Comparison of ENCODE assay signal across 9 cellular contexts in genomic region chr7:122137291-122138077, GRCh38.
DNase-seq lines count a peak whose midpoint lies in the region; TF ChIP-seq lines count a peak whose summit lies in the region.
"Had no signal": no experiment of that assay in that cellular context is flagged by ENCODE, and none has a peak within 500 bp of the region (broad histone marks: within the 10 kb centered on the region; RNA-seq: fewer than 3 reads in every experiment).

No MANE protein-coding gene starts in this region.

- POLR2A ChIA-PET in HEK293T (lab: Yijun Ruan, JAX), result no interaction called here

- TF ChIP-seq CTCF in fibroblast of mammary gland (conservative IDR thresholded peaks at IDR 0.05; ENCODE audit: control insufficient read depth, insufficient read depth, low read depth, low read length), result no peak

- CTCF ChIA-PET in HEK293T (lab: Yijun Ruan, JAX), result no interaction called here

- H3K4me1 Mint-ChIP-seq in T-helper 2 cell treated with Interferon-gamma antibody and Interleukin-4, amounts not matched to agents 5 μg/mL and 100 μg/mL, for 36 hours (ENCODE audit: low read depth), result peaks cover 2% of the 10 kb centered on the region

- no peaks in the 10 kb centered on the region for H3K9me3 Mint-ChIP-seq in T-helper 2 cell treated with Interferon-gamma antibody and Interleukin-4, amounts not matched to agents 5 μg/mL and 100 μg/mL, for 36 hours
- H3K9me3 Mint-ChIP-seq: activated CD4-positive, alpha-beta T cell treated with anti-CD3 and anti-CD28 coated beads, Interleukin-2, amount 10 ng/mL, durations not matched to agents 24 days and 14 days had no signal

- peak overlapping the region; percentile 49 for H3K4me3 ChIP-seq in fibroblast of mammary gland (ENCODE audit: control insufficient read depth, low read depth, low read length)

- H3K27ac Mint-ChIP-seq in T-helper 2 cell treated with Interferon-gamma antibody and Interleukin-4, amounts not matched to agents 5 μg/mL and 100 μg/mL, for 36 hours, result no peak overlapping the region
- H3K27ac Mint-ChIP-seq: activated CD4-positive, alpha-beta T cell treated with anti-CD3 and anti-CD28 coated beads, Interleukin-2, amount 10 ng/mL, durations not matched to agents 24 days and 14 days had no signal

- no peak overlapping the region for H3K4me3 Mint-ChIP-seq in T-helper 2 cell treated with Interferon-gamma antibody and Interleukin-4, amounts not matched to agents 5 μg/mL and 100 μg/mL, for 36 hours
- H3K4me3 Mint-ChIP-seq: activated CD4-positive, alpha-beta T cell treated with anti-CD3 and anti-CD28 coated beads, Interleukin-2, amount 10 ng/mL, durations not matched to agents 24 days and 14 days had no signal

- DNase-seq in DMS53 treated with DMSO at 0.1 percent for 48 hours (lab: John Stamatoyannopoulos, UW; ENCODE audit: unreplicated experiment) (peak; percentile 31), RKO (ENCODE audit: low spot score) (peak; percentile 69), fibroblast of mammary gland (ENCODE audit: low read depth) (peak; percentile 59), pons (ENCODE audit: low spot score) (peak; percentile 33), T-helper 1 cell (no peak), NCI-H146 (lab: John Stamatoyannopoulos, UW) (no peak), HEK293T (ENCODE audit: extremely low spot score) (no peak)
- DNase-seq in T-helper 2 cell treated with Interferon-gamma antibody and Interleukin-4, amounts not matched to agents 5 μg/mL and 100 μg/mL, for 36 hours (ENCODE audit: low spot score), result no peak
- DNase-seq: activated CD4-positive, alpha-beta T cell treated with anti-CD3 and anti-CD28 coated beads, Interleukin-2, amount 10 ng/mL, durations not matched to agents 24 days and 14 days had no signal

- H3K36me3 Mint-ChIP-seq in T-helper 2 cell treated with Interferon-gamma antibody and Interleukin-4, amounts not matched to agents 5 μg/mL and 100 μg/mL, for 36 hours (ENCODE audit: low read depth), result no peaks in the 10 kb centered on the region

- H3K27me3 Mint-ChIP-seq in T-helper 2 cell treated with Interferon-gamma antibody and Interleukin-4, amounts not matched to agents 5 μg/mL and 100 μg/mL, for 36 hours (ENCODE audit: low read depth), result peaks cover 26% of the 10 kb centered on the region

TF ChIP-seq in HEK293T, 16 proteins besides CTCF, POLR2A, EP300 and RAD21:
- TF ChIP-seq PKNOX1 (IDR thresholded peaks at IDR 0.05), result no peak
- TF ChIP-seq ELF4 (IDR thresholded peaks at IDR 0.05), result no peak
- no peak for TF ChIP-seq FOXM1 (IDR thresholded peaks at IDR 0.05; ENCODE audit: borderline replicate concordance)
- TF ChIP-seq SP1 (IDR thresholded peaks at IDR 0.05), result no peak
- no peak for TF ChIP-seq FOXK2 (IDR thresholded peaks at IDR 0.05)
- no peak for TF ChIP-seq ZNF384 (IDR thresholded peaks at IDR 0.05)

Comparison
In these comparisons a context has a peak if more than half of its experiments do, and no peak if none do; other contexts are left out.
1. DNase-seq: peak in DMS53 treated with DMSO at 0.1 percent for 48 hours (single experiment), RKO (single experiment), fibroblast of mammary gland (single experiment) and pons (single experiment); none in T-helper 1 cell (0 of 5), NCI-H146 (single experiment), HEK293T (single experiment) and T-helper 2 cell treated with Interferon-gamma antibody and Interleukin-4, amounts not matched to agents 5 μg/mL and 100 μg/mL, for 36 hours (single experiment).